ENCODE assay signal across 11 cellular contexts in genomic region chr17:34306466-34306865, GRCh38. TPM values are rescaled to one million over a fixed set of nuclear protein-coding genes. Genes with fewer than 3 reads are reported as not detected.
DNase-seq lines count a peak whose midpoint lies in the region; ATAC-seq and TF ChIP-seq lines count a peak whose summit lies in the region.
"Had no signal": no experiment of that assay in that cellular context is flagged by ENCODE, and none has a peak within 500 bp of the region (broad histone marks: within the 10 kb centered on the region; RNA-seq: fewer than 3 reads in every experiment).

No MANE protein-coding gene starts in this region.

- no peak overlapping the region for H3K27ac Mint-ChIP-seq in osteocyte (ENCODE audit: unreplicated experiment)
- H3K27ac Mint-ChIP-seq in effector memory CD8-positive, alpha-beta T cell: no peak overlapping the region
- H3K27ac Mint-ChIP-seq: brain had no signal

- H3K9me3 ChIP-seq in SJCRH30 (replicated peaks): no peaks in the 10 kb centered on the region

- H3K36me3 ChIP-seq in SJCRH30: no peaks in the 10 kb centered on the region

- no peaks in the 10 kb centered on the region for H3K4me1 ChIP-seq in SJCRH30

- H3K4me3 ChIP-seq in SJCRH30: no peak overlapping the region
- no peak overlapping the region for H3K4me3 ChIP-seq in fibroblast of the aortic adventitia (ENCODE audit: low read depth, low read length)
- H3K4me3 ChIP-seq: GM12878 had no signal

- DNase-seq in DMS153 (lab: John Stamatoyannopoulos, UW) (peak; percentile 48), SJCRH30 (peak; percentile 31 to 65), fibroblast of the aortic adventitia (ENCODE audit: low read depth) (peak; percentile 94), osteocyte (ENCODE audit: extremely low spot score, unreplicated experiment) (peak; percentile 25), DMS53 (lab: John Stamatoyannopoulos, UW) (no peak), NCI-H1048 (lab: John Stamatoyannopoulos, UW) (no peak)
- no peak for DNase-seq in effector memory CD8-positive, alpha-beta T cell

- ATAC-seq in HG02870 (IDR thresholded peaks at IDR 0.05; ENCODE audit: unreplicated experiment): no peak
- no peak for ATAC-seq in effector memory CD8-positive, alpha-beta T cell (replicated peaks)
- ATAC-seq: GM12878 had no signal

- no peaks in the 10 kb centered on the region for H3K36me3 Mint-ChIP-seq in osteocyte (ENCODE audit: unreplicated experiment)
- H3K36me3 Mint-ChIP-seq in effector memory CD8-positive, alpha-beta T cell (ENCODE audit: insufficient read depth): no peaks in the 10 kb centered on the region
- H3K36me3 Mint-ChIP-seq: brain had no signal

- H3K27me3 Mint-ChIP-seq in osteocyte (ENCODE audit: unreplicated experiment): no peaks in the 10 kb centered on the region
- peaks cover 19 to 41% of the 10 kb centered on the region in 2 donors for H3K27me3 Mint-ChIP-seq in effector memory CD8-positive, alpha-beta T cell

- TF ChIP-seq CTCF in fibroblast of the aortic adventitia (IDR thresholded peaks at IDR 0.05; ENCODE audit: insufficient read depth, low read length) (peak; percentile 70), osteocyte (IDR thresholded peaks at IDR 0.05) (peak; percentile 41)

- H3K9me3 Mint-ChIP-seq in osteocyte (ENCODE audit: unreplicated experiment): no peaks in the 10 kb centered on the region
- no peaks in the 10 kb centered on the region for H3K9me3 Mint-ChIP-seq in effector memory CD8-positive, alpha-beta T cell
- H3K9me3 Mint-ChIP-seq: brain had no signal

- H3K27ac ChIP-seq in SJCRH30: no peak overlapping the region

- H3K4me1 Mint-ChIP-seq in osteocyte (ENCODE audit: unreplicated experiment): peaks cover 26% of the 10 kb centered on the region
- H3K4me1 Mint-ChIP-seq in effector memory CD8-positive, alpha-beta T cell (ENCODE audit: low read depth in 2 of 2): no peaks in the 10 kb centered on the region

- H3K4me3 Mint-ChIP-seq in osteocyte (ENCODE audit: unreplicated experiment): no peak overlapping the region
- no peak overlapping the region for H3K4me3 Mint-ChIP-seq in effector memory CD8-positive, alpha-beta T cell
- H3K4me3 Mint-ChIP-seq: brain had no signal

- peaks cover 3% of the 10 kb centered on the region; the same call in 1 of the 2 replicates for H3K27me3 ChIP-seq in SJCRH30

RNA-seq across cellular contexts. Expression of gene CCL8, which starts 12.8 kb away (rescaled TPM):
- total RNA-seq in SJCRH30 (2014; rRNA removed; shearing (Covaris generic)): not detected in 2 replicates
- not detected in 2 replicates for total RNA-seq in fibroblast of the aortic adventitia (ENCODE audit: low replicate concordance)
- total RNA-seq in osteocyte: not detected in 2 replicates
- total RNA-seq: GM12878 had no signal

RNA-seq across cellular contexts. Expression of gene CCL11, which starts 20.9 kb away (rescaled TPM):
- not detected in 2 replicates for total RNA-seq in SJCRH30 (2014; rRNA removed; shearing (Covaris generic))
- total RNA-seq in fibroblast of the aortic adventitia (ENCODE audit: low replicate concordance) (not detected in 2 replicates), osteocyte (not detected in 2 replicates)
- total RNA-seq: GM12878, temporal lobe had no signal

RNA-seq across cellular contexts. Expression of gene CCL7, which starts 36.4 kb away (rescaled TPM):
- total RNA-seq in SJCRH30 (2014; rRNA removed; shearing (Covaris generic)): not detected in 2 replicates
- total RNA-seq in fibroblast of the aortic adventitia (ENCODE audit: low replicate concordance): not detected in 2 replicates
- total RNA-seq in osteocyte: not detected in 2 replicates
- total RNA-seq: GM12878, temporal lobe had no signal

RNA-seq across cellular contexts. Expression of gene CCL13, which starts 49.8 kb away (rescaled TPM):
- total RNA-seq in SJCRH30 (2014; rRNA removed; shearing (Covaris generic)): not detected in 2 replicates
- total RNA-seq in fibroblast of the aortic adventitia (ENCODE audit: low replicate concordance) (not detected in 2 replicates), osteocyte (not detected in 2 replicates)
- total RNA-seq: GM12878 had no signal

RNA-seq across cellular contexts. Expression of gene CCL2, which starts 51.4 kb away (rescaled TPM):
- 5.3 and 6.7 TPM in 2 replicates for total RNA-seq in SJCRH30 (2014; rRNA removed; shearing (Covaris generic))
- 11.1 and 109 TPM in 2 replicates for total RNA-seq in fibroblast of the aortic adventitia (ENCODE audit: low replicate concordance)
- total RNA-seq in osteocyte: 50.3 and 59.3 TPM in 2 replicates
- total RNA-seq: GM12878 had no signal

Comparison
In these comparisons a context has a peak if more than half of its experiments do, and no peak if none do; other contexts are left out.
1. DNase-seq: peak in DMS153 (single experiment), SJCRH30 (2 of 2), fibroblast of the aortic adventitia (single experiment) and osteocyte (single experiment); none in DMS53 (single experiment), effector memory CD8-positive, alpha-beta T cell (0 of 3) and NCI-H1048 (single experiment).